35 cellular contexts compared by ENCODE assay signal in genomic region chr12:6650832-6651231, GRCh38. TPM values are rescaled to one million over a fixed set of nuclear protein-coding genes. Genes with fewer than 3 reads are reported as not detected.
"Had no signal": no experiment of that assay in that cellular context is flagged by ENCODE, and none has a peak within 500 bp of the region (broad histone marks: within the 10 kb centered on the region; RNA-seq: fewer than 3 reads in every experiment).

No MANE protein-coding gene starts in this region.

- H3K27me3 Mint-ChIP-seq: activated CD4-positive, alpha-beta T cell treated with anti-CD3 and anti-CD28 coated beads, Interleukin-2, amount 10 ng/mL, durations not matched to agents 7 days and 5 days; activated CD8-positive, alpha-beta T cell treated with anti-CD3 and anti-CD28 coated beads for 36 hours; activated naive CD8-positive, alpha-beta T cell; activated T-helper 17 cell treated with anti-CD3 and anti-CD28 coated beads, Interleukin-2, amount 50 U/mL, for 72 hours; effector memory CD8-positive, alpha-beta T cell had no signal

- H3K4me3 ChIP-seq: esophagus squamous epithelium, gastroesophageal sphincter, heart right ventricle had no signal

- H3K4me3 Mint-ChIP-seq: activated CD4-positive, alpha-beta T cell treated with anti-CD3 and anti-CD28 coated beads, Interleukin-2, amount 10 ng/mL, durations not matched to agents 7 days and 5 days; activated CD8-positive, alpha-beta T cell treated with anti-CD3 and anti-CD28 coated beads for 36 hours; activated naive CD8-positive, alpha-beta T cell; activated T-cell treated with anti-CD3 and anti-CD28 coated beads, Interleukin-2, amount 50 U/mL, for 4 hours; activated T-helper 17 cell treated with anti-CD3 and anti-CD28 coated beads, Interleukin-2, amount 50 U/mL, for 72 hours; effector memory CD8-positive, alpha-beta T cell; T-helper 17 cell; T-helper 2 cell treated with Interferon-gamma antibody and Interleukin-4, amounts not matched to agents 5 μg/mL and 100 μg/mL, for 36 hours had no signal

- ATAC-seq: activated CD8-positive, alpha-beta T cell treated with anti-CD3 and anti-CD28 coated beads for 36 hours; activated T-cell treated with anti-CD3 and anti-CD28 coated beads, Interleukin-2, amount 50 U/mL, for 4 hours; activated T-helper 17 cell treated with anti-CD3 and anti-CD28 coated beads, Interleukin-2, amount 50 U/mL, for 72 hours; effector memory CD8-positive, alpha-beta T cell; gastroesophageal sphincter; heart right ventricle; T-helper 17 cell had no signal

- DNase-seq: activated CD4-positive, alpha-beta T cell treated with anti-CD3 and anti-CD28 coated beads for 4 hours; activated CD4-positive, alpha-beta T cell treated with anti-CD3 and anti-CD28 coated beads, Interleukin-2, amount 10 ng/mL, durations not matched to agents 7 days and 5 days; activated CD4-positive, alpha-beta T cell treated with anti-CD3 and anti-CD28 coated beads, Interleukin-2, amount 50 U/mL, for 48 hours; activated CD4-positive, CD25-positive, alpha-beta regulatory T cell; activated CD4-positive, CD25-positive, alpha-beta regulatory T cell treated with anti-CD3 and anti-CD28 coated beads, Interleukin-2, amount 50 U/mL, for 72 hours; activated CD8-positive, alpha-beta memory T cell treated with anti-CD3 and anti-CD28 coated beads for 24 hours; activated CD8-positive, alpha-beta T cell treated with anti-CD3 and anti-CD28 coated beads for 36 hours; activated effector memory CD4-positive, alpha-beta T cell treated with Interleukin-2 at 50 U/mL for 16 hours; activated gamma-delta T cell treated with Interleukin-2 at 50 U/mL for 16 hours; activated naive CD4-positive, alpha-beta T cell treated with anti-CD3 and anti-CD28 coated beads, Interleukin-2, amount 50 U/mL, for 16 hours; activated naive CD4-positive, alpha-beta T cell treated with Interleukin-2 at 50 U/mL for 16 hours; activated T-cell treated with anti-CD3 and anti-CD28 coated beads, Interleukin-2, amount 50 U/mL, for 4 hours; amniotic stem cell; anterior cingulate cortex; brain microvascular endothelial cell; cortex of kidney; dermis blood vessel endothelial cell; effector CD4-positive, alpha-beta T cell; effector memory CD8-positive, alpha-beta T cell; esophagus squamous epithelium; foreskin melanocyte; heart right ventricle; T-helper 1 cell; T-helper 17 cell; T1000; WERI-Rb-1 had no signal

- H3K9me3 ChIP-seq: esophagus squamous epithelium, gastroesophageal sphincter, heart right ventricle had no signal

- H3K27ac Mint-ChIP-seq: activated CD4-positive, alpha-beta T cell treated with anti-CD3 and anti-CD28 coated beads, Interleukin-2, amount 10 ng/mL, durations not matched to agents 7 days and 5 days; activated CD8-positive, alpha-beta T cell treated with anti-CD3 and anti-CD28 coated beads for 36 hours; activated naive CD8-positive, alpha-beta T cell; activated T-helper 17 cell treated with anti-CD3 and anti-CD28 coated beads, Interleukin-2, amount 50 U/mL, for 72 hours; T-helper 17 cell; T-helper 2 cell treated with Interferon-gamma antibody and Interleukin-4, amounts not matched to agents 5 μg/mL and 100 μg/mL, for 36 hours had no signal

- H3K9me3 Mint-ChIP-seq: activated CD4-positive, alpha-beta T cell treated with anti-CD3 and anti-CD28 coated beads, Interleukin-2, amount 10 ng/mL, durations not matched to agents 7 days and 5 days; activated CD8-positive, alpha-beta T cell treated with anti-CD3 and anti-CD28 coated beads for 36 hours; activated T-cell treated with anti-CD3 and anti-CD28 coated beads, Interleukin-2, amount 50 U/mL, for 4 hours; activated T-helper 17 cell treated with anti-CD3 and anti-CD28 coated beads, Interleukin-2, amount 50 U/mL, for 72 hours; effector memory CD8-positive, alpha-beta T cell; T-helper 2 cell treated with Interferon-gamma antibody and Interleukin-4, amounts not matched to agents 5 μg/mL and 100 μg/mL, for 36 hours had no signal

- H3K27ac ChIP-seq: brain microvascular endothelial cell, epithelial cell of prostate, esophagus squamous epithelium, gastroesophageal sphincter, heart right ventricle, WERI-Rb-1 had no signal

- H3K27me3 ChIP-seq: brain microvascular endothelial cell, esophagus squamous epithelium, gastroesophageal sphincter, heart right ventricle had no signal

RNA-seq across cellular contexts. Expression of gene ACRBP, which starts 3.6 kb away (rescaled TPM):
- total RNA-seq: fibroblast of villous mesenchyme had no signal

RNA-seq across cellular contexts. Expression of gene LPAR5, which starts 15.1 kb away (rescaled TPM):
- total RNA-seq: dermis blood vessel endothelial cell, endothelial cell of umbilical vein, fibroblast of lung, fibroblast of villous mesenchyme, glomerular endothelial cell had no signal
